10 cellular contexts compared by ENCODE assay signal in the genomic region with DNA sequence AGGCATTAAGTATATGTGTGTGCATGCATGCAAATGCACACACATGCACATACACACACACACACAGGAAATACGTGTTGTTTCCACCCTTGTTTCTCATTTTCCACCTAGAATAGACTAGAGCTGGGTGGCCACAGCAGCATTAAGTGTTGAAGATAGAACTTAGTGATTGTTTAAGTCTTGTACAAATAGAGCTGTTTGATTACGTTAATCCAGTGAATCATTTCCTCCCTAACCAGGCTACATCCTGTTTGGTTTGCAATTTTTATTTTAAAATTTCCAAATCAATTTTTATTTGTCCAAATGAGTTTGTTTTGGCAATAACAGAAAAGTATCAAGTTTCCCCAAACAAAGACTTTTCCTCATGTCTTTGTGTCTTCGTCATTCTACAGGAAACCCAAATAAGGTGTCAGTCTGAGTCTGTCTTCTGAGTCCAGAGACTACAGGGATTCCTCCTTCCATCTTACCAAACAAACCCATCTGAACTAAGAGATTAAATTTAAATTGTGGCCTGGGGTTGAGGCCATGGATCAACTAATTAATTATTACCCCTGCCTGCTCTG.
A peak's percentile ranks its signal among the peaks of the same experiment; 100 is the strongest.
DNase-seq lines count a peak whose midpoint lies in the region; ATAC-seq and TF ChIP-seq lines count a peak whose summit lies in the region.
"Had no signal": no experiment of that assay in that cellular context is flagged by ENCODE, and none has a peak within 500 bp of the region (broad histone marks: within the 10 kb centered on the region; RNA-seq: fewer than 3 reads in every experiment).

No MANE protein-coding gene starts in this region.

- H3K36me3 ChIP-seq in colonic mucosa: no peaks in the 10 kb centered on the region
- H3K36me3 ChIP-seq: thyroid gland had no signal

- DNase-seq in DMS53 treated with DMSO at 0.1 percent for 48 hours (lab: John Stamatoyannopoulos, UW; ENCODE audit: unreplicated experiment) (peak; percentile 92), NCI-H1694 (lab: John Stamatoyannopoulos, UW) (peak; percentile 66), cardiac fibroblast (ENCODE audit: low read depth in 2 of 2) (peak; percentile 94 to 98), non-pigmented ciliary epithelial cell (ENCODE audit: low read depth) (peak; percentile 83), T-helper 9 cell (no peak), colonic mucosa (no peak)
- DNase-seq: natural killer cell, thyroid gland had no signal

- H3K27ac ChIP-seq in colonic mucosa: no peak overlapping the region

- no peaks in the 10 kb centered on the region for H3K27me3 ChIP-seq in colonic mucosa
- H3K27me3 ChIP-seq: thyroid gland had no signal

- ATAC-seq in HG03460 (IDR thresholded peaks at IDR 0.05; ENCODE audit: unreplicated experiment) (no peak), HG02798 (IDR thresholded peaks at IDR 0.05; ENCODE audit: poor library complexity, unreplicated experiment) (no peak)

- H3K4me3 ChIP-seq in cardiac fibroblast (replicated peaks in 1 of 2; ENCODE audit: low read depth in 2 of 2, low read length in 2 of 2): no peak overlapping the region
- no peak overlapping the region for H3K4me3 ChIP-seq in colonic mucosa
- H3K4me3 ChIP-seq: thyroid gland had no signal

- intact Hi-C loops in colonic mucosa (cut with DNase I): no loop called here

- no peak for TF ChIP-seq CTCF in cardiac fibroblast (IDR thresholded peaks at IDR 0.05; ENCODE audit: low read depth, low read length)
- TF ChIP-seq CTCF in colonic mucosa (IDR thresholded peaks at IDR 0.05): no peak

- H3K9me3 ChIP-seq in colonic mucosa: no peaks in the 10 kb centered on the region
- H3K9me3 ChIP-seq: thyroid gland had no signal

- H3K9ac ChIP-seq in colonic mucosa (ENCODE audit: low read depth in 2 of 2, low read length in 2 of 2): no peak overlapping the region

- H3K4me1 ChIP-seq in colonic mucosa: no peaks in the 10 kb centered on the region
- H3K4me1 ChIP-seq: thyroid gland had no signal

Comparison
In these comparisons a context has a peak if more than half of its experiments do, and no peak if none do; other contexts are left out.
1. DNase-seq: peak in DMS53 treated with DMSO at 0.1 percent for 48 hours (single experiment), NCI-H1694 (single experiment), cardiac fibroblast (2 of 2) and non-pigmented ciliary epithelial cell (single experiment); none in T-helper 9 cell (single experiment) and colonic mucosa (single experiment).